24 cellular contexts compared by ENCODE assay signal in the genomic region with DNA sequence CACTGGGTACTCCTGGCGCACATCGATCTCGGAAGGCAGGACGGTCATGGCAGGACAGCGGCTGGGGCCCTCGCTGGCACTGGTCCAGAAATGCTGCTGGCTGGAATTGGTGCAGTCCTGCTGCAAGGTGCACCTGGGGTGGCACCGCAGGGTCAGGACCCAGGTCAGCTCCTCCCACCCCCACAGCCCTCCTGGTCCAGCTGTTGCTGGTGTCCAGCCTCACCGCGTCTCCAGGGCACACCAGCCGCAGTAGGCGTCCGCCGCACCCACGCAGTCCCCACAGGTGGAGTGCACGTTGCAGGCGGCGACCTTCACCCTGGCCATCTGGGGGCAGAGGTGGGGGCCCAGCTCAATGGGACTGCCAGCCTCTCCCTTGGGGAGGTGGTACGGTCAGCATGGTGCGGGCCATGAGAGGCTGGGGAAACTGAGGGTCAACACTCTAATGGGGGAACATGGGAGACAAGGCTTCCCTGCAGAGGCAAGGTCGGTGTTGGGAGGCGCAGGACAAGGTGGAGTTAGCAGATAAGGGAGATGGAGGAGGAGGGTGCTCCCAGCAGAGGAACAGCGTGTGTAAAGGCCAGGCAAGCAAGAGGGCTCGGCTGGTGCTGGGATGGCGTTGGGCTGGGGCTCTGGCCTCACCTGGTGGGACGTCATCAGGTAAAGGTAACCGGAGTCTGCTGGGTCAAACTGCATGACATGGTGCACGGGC. TPM values are rescaled to one million over a fixed set of nuclear protein-coding genes. Genes with fewer than 3 reads are reported as not detected.
DNase-seq lines count a peak whose midpoint lies in the region; ATAC-seq and TF ChIP-seq lines count a peak whose summit lies in the region.
"Had no signal": no experiment of that assay in that cellular context is flagged by ENCODE, and none has a peak within 500 bp of the region (broad histone marks: within the 10 kb centered on the region; RNA-seq: fewer than 3 reads in every experiment).

No MANE protein-coding gene starts in this region.

- DNase-seq in stimulated activated naive CD8-positive, alpha-beta T cell treated with anti-CD3 and anti-CD28 coated beads, Interleukin-15, amount 100 ng/mL, for 72 hours: no peak
- no peak for DNase-seq in stimulated activated naive CD8-positive, alpha-beta T cell treated with anti-CD3 and anti-CD28 coated beads, Interleukin-15, Interleukin-2, amounts not matched to agents 100 U/mL and 50 U/mL, for 24 hours
- peak; percentile 52 to 70 for DNase-seq in erythroblast (lab: John Stamatoyannopoulos, UW)
- DNase-seq in osteocyte (ENCODE audit: extremely low spot score, unreplicated experiment): no peak
- no peak for DNase-seq in DMS153 (lab: John Stamatoyannopoulos, UW)
- DNase-seq: AML-193; Calu3; CD8-positive, alpha-beta memory T cell; DMS53; GF-D8; HFFc6; NCI-H1105; NCI-H146; NCI-H2029 treated with DMSO at 0.1 percent for 48 hours; NCI-H345; NCI-H524; NCI-H774; NK-92 treated with Interleukin-12 subunit alpha and Interleukin-12 subunit beta, amount 100 ng/mL, for 24 hours had no signal

- H3K27me3 Mint-ChIP-seq in stimulated activated naive CD8-positive, alpha-beta T cell treated with anti-CD3 and anti-CD28 coated beads, Interleukin-15, amount 100 ng/mL, for 72 hours: no peaks in the 10 kb centered on the region
- no peaks in the 10 kb centered on the region for H3K27me3 Mint-ChIP-seq in osteocyte (ENCODE audit: unreplicated experiment)
- H3K27me3 Mint-ChIP-seq: CD8-positive, alpha-beta memory T cell had no signal

- H3K36me3 Mint-ChIP-seq in osteocyte (ENCODE audit: unreplicated experiment): peaks cover 31% of the 10 kb centered on the region

- H3K4me3 Mint-ChIP-seq in stimulated activated naive CD8-positive, alpha-beta T cell treated with anti-CD3 and anti-CD28 coated beads, Interleukin-15, amount 100 ng/mL, for 72 hours: no peak overlapping the region
- peak overlapping the region; percentile 26 for H3K4me3 Mint-ChIP-seq in osteocyte (ENCODE audit: unreplicated experiment)
- H3K4me3 Mint-ChIP-seq: CD8-positive, alpha-beta memory T cell; HFFc6 had no signal

- no peak for TF ChIP-seq POLR2A in erythroblast (IDR thresholded peaks at IDR 0.05; ENCODE audit: low read length)

- H3K4me1 Mint-ChIP-seq in stimulated activated naive CD8-positive, alpha-beta T cell treated with anti-CD3 and anti-CD28 coated beads, Interleukin-15, amount 100 ng/mL, for 72 hours: no peaks in the 10 kb centered on the region
- H3K4me1 Mint-ChIP-seq in osteocyte (ENCODE audit: unreplicated experiment): peaks cover 32% of the 10 kb centered on the region

- ATAC-seq in stimulated activated naive CD8-positive, alpha-beta T cell treated with anti-CD3 and anti-CD28 coated beads, Interleukin-15, amount 100 ng/mL, for 72 hours: peak; percentile 11
- no peak for ATAC-seq in stimulated activated naive CD8-positive, alpha-beta T cell treated with anti-CD3 and anti-CD28 coated beads, Interleukin-15, Interleukin-2, amounts not matched to agents 100 U/mL and 50 U/mL, for 24 hours
- ATAC-seq in GM18873 (IDR thresholded peaks at IDR 0.05; ENCODE audit: low FRiP score, unreplicated experiment) (no peak), GM21723 (IDR thresholded peaks at IDR 0.05; ENCODE audit: unreplicated experiment) (no peak)
- ATAC-seq: HepG2, SK-N-SH treated with all-trans-retinoic acid at 6 μM for 48 hours had no signal

- no peak overlapping the region for H3K27ac Mint-ChIP-seq in stimulated activated naive CD8-positive, alpha-beta T cell treated with anti-CD3 and anti-CD28 coated beads, Interleukin-15, amount 100 ng/mL, for 72 hours
- peak overlapping the region; percentile 27 for H3K27ac Mint-ChIP-seq in osteocyte (ENCODE audit: unreplicated experiment)
- H3K27ac Mint-ChIP-seq: HFFc6 had no signal

- H3K9me3 Mint-ChIP-seq in stimulated activated naive CD8-positive, alpha-beta T cell treated with anti-CD3 and anti-CD28 coated beads, Interleukin-15, amount 100 ng/mL, for 72 hours: no peaks in the 10 kb centered on the region
- no peaks in the 10 kb centered on the region for H3K9me3 Mint-ChIP-seq in osteocyte (ENCODE audit: unreplicated experiment)
- H3K9me3 Mint-ChIP-seq: CD8-positive, alpha-beta memory T cell; HFFc6 had no signal

- TF ChIP-seq CTCF in osteocyte (IDR thresholded peaks at IDR 0.05): no peak

RNA-seq across cellular contexts. Expression of gene PLXND1, which starts 20.4 kb away (rescaled TPM):
- total RNA-seq in osteocyte: 316 and 358 TPM in 2 replicates

RNA-seq across cellular contexts. Expression of gene H1-8, which starts 43.1 kb away (rescaled TPM):
- total RNA-seq in osteocyte: not detected in 2 replicates
- total RNA-seq: A172; Calu3; CD8-positive, alpha-beta memory T cell; HepG2; HFFc6; HT-29 had no signal

RNA-seq across cellular contexts. Expression of gene RHO, which starts 57.7 kb away (rescaled TPM):
- total RNA-seq in osteocyte: not detected in 2 replicates
- total RNA-seq: A172; Calu3; CD8-positive, alpha-beta memory T cell; HepG2; HFFc6; HT-29 had no signal

Comparison
In these comparisons a context has a peak if more than half of its experiments do, and no peak if none do; other contexts are left out.
1. DNase-seq: peak in erythroblast (2 of 2); none in stimulated activated naive CD8-positive, alpha-beta T cell treated with anti-CD3 and anti-CD28 coated beads, Interleukin-15, amount 100 ng/mL, for 72 hours (0 of 2), stimulated activated naive CD8-positive, alpha-beta T cell treated with anti-CD3 and anti-CD28 coated beads, Interleukin-15, Interleukin-2, amounts not matched to agents 100 U/mL and 50 U/mL, for 24 hours (single experiment), osteocyte (single experiment) and DMS153 (single experiment).